1 cellular context compared by ENCODE assay signal in the genomic region with DNA sequence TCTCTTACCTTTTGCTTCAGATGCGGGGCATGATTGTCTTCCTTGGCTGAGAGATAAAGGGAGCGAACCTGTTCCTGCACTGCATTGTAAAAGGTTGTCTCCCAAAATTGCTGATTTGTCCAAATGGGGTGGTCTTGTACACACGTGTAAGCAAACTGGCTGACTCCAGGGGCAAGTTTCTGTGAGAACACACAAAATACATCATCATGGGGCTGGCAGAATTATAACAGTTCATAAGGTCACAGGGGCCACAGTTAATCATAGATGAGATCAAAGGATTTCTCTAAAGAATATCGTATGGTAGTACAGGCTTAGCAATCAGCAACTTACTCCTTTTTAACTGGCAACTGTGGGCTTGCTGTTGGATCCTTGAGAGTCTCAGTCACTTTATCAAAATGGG.
TF ChIP-seq lines count a peak whose summit lies in the region.

No MANE protein-coding gene starts in this region.

TF ChIP-seq in endothelial cell of umbilical vein, 7 proteins besides CTCF, POLR2A, EP300 and RAD21 (continued from another document):
- TF ChIP-seq, protein P1, sequence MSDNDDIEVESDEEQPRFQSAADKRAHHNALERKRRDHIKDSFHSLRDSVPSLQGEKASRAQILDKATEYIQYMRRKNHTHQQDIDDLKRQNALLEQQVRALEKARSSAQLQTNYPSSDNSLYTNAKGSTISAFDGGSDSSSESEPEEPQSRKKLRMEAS (IDR thresholded peaks at IDR 0.05; ENCODE audit: insufficient read depth, insufficient read length), result no peak
- TF ChIP-seq MYC (IDR thresholded peaks at IDR 0.05; ENCODE audit: low read depth, low read length), result no peak
- no peak for TF ChIP-seq GATA2 (IDR thresholded peaks at IDR 0.05; ENCODE audit: insufficient read depth, insufficient read length, low read depth, low read length)
- no peak for TF ChIP-seq JUN (IDR thresholded peaks at IDR 0.05; ENCODE audit: borderline replicate concordance, insufficient read depth, insufficient read length, low read depth)
- no peak for TF ChIP-seq POLR2AphosphoS5 (IDR thresholded peaks at IDR 0.05; ENCODE audit: insufficient read depth, low read depth, low read length)
